8 cellular contexts compared by ENCODE assay signal in genomic region chr15:63041982-63042878, GRCh38. TPM values are rescaled to one million over a fixed set of nuclear protein-coding genes. Genes with fewer than 3 reads are reported as not detected.
DNase-seq lines count a peak whose midpoint lies in the region; ATAC-seq, FAIRE-seq and TF ChIP-seq lines count a peak whose summit lies in the region.

Gene TPM1 (plus strand): TSS chr15:63042747. CDS start chr15:63042830, 83 bp downstream.

- peaks cover 37% of the 10 kb centered on the region for H3K79me2 ChIP-seq in neural cell (replicated peaks; ENCODE audit: insufficient read depth, low read length)

- H4K20me1 ChIP-seq in IMR-90 (ENCODE audit: insufficient read depth, low read length), result peaks cover 43% of the 10 kb centered on the region
- no peaks in the 10 kb centered on the region for H4K20me1 ChIP-seq in neural cell (ENCODE audit: insufficient read depth)

- peak; percentile 84 for DNase-seq in D721Med (ENCODE audit: insufficient read length, low spot score)
- DNase-seq in IMR-90, result peak; percentile 93
- peak; percentile 69 to 77 for DNase-seq in frontal cortex (ENCODE audit: low spot score in 2 of 2)
- DNase-seq in SHP77 treated with DMSO at 0.1 percent for 48 hours (lab: John Stamatoyannopoulos, UW), result no peak

- TF ChIP-seq EP300 in neural cell (conservative IDR thresholded peaks at IDR 0.05; ENCODE audit: poor library complexity, severe bottlenecking), result no peak

- H2AK5ac ChIP-seq in IMR-90 (ENCODE audit: low read depth, low read length), result peak within 1 kb of the TSS; percentile 98

- POLR2A ChIA-PET in IMR-90 (lab: Charles Lee; ENCODE audit: unreplicated experiment), result interaction anchor here (0.5 to 1.5 kb wide), 12 partner anchors 10 to 256 kb away, joined by 3 to 8 read pairs (median 4); no protein-coding TSS in a partner anchor

- H3K4me1 Mint-ChIP-seq in activated T-helper 17 cell treated with anti-CD3 and anti-CD28 coated beads, Interleukin-2, amount 50 U/mL, for 72 hours, result no peaks in the 10 kb centered on the region

- no peaks in the 10 kb centered on the region for H3K9me3 Mint-ChIP-seq in activated T-helper 17 cell treated with anti-CD3 and anti-CD28 coated beads, Interleukin-2, amount 50 U/mL, for 72 hours

- peak within 1 kb of the TSS; percentile 95 for H3K4ac ChIP-seq in IMR-90 (ENCODE audit: low read depth, low read length)

- 2% methylated on average over 35 of the region's 84 CpGs; no CpG with 5 or more reads in 1 of the 2 experiments for WGBS in IMR-90 (ENCODE audit: extremely low coverage in 2 of 2, insufficient read length in 1 of 2), 2 experiments

- ATAC-seq in IMR-90 (ENCODE audit: low read depth), result peak; percentile 85
- peak; percentile 63 for ATAC-seq in activated T-helper 17 cell treated with anti-CD3 and anti-CD28 coated beads, Interleukin-2, amount 50 U/mL, for 72 hours (replicated peaks)
- ATAC-seq in GM21423 (IDR thresholded peaks at IDR 0.05; ENCODE audit: unreplicated experiment), result no peak
- no peak for ATAC-seq in GM21360 (IDR thresholded peaks at IDR 0.05; ENCODE audit: unreplicated experiment)

- H3K27me3 ChIP-seq in IMR-90 (ENCODE audit: control insufficient read depth, insufficient read depth, low read length) (no peaks in the 10 kb centered on the region), neural cell (ENCODE audit: insufficient read depth, low read depth, low read length) (peaks cover 13% of the 10 kb centered on the region)

- H2BK5ac ChIP-seq in IMR-90 (ENCODE audit: low read depth, low read length, poor library complexity, severe bottlenecking), result peak within 1 kb of the TSS; percentile 82

- intact Hi-C loops in IMR-90 (cut with micrococcal nuclease), result loop anchor here (1.0 to 2.0 kb wide), 3 partner anchors 114 to 193 kb away; no protein-coding TSS in a partner anchor

- peak within 1 kb of the TSS; percentile 93 for H3K56ac ChIP-seq in IMR-90 (ENCODE audit: extremely low read depth, insufficient read depth, low read length)

- H3F3A ChIP-seq in neural cell (ENCODE audit: insufficient read depth, low read length, poor library complexity, severe bottlenecking), result peaks cover 3% of the 10 kb centered on the region

- H2BK20ac ChIP-seq in IMR-90 (ENCODE audit: low read depth, low read length), result peak within 1 kb of the TSS; percentile 14

- peak within 1 kb of the TSS; percentile 100 for H3K14ac ChIP-seq in IMR-90 (replicated peaks; ENCODE audit: low read depth, low read length)

- BruUV-seq in IMR-90 (replicated peaks; lab: Mats Ljungman, UMichigan), result no TSS peak

- TF ChIP-seq RAD21 in IMR-90 (IDR thresholded peaks at IDR 0.05; ENCODE audit: low read length), result peak; percentile 43
- TF ChIP-seq RAD21 in neural cell (conservative IDR thresholded peaks at IDR 0.05), result peak; percentile 55

- peak within 1 kb of the TSS; percentile 87 for H3K27ac ChIP-seq in IMR-90 (ENCODE audit: insufficient read depth, low read length)
- peak within 1 kb of the TSS; percentile 57 for H3K27ac ChIP-seq in neural cell (ENCODE audit: low read length)

- H2BK15ac ChIP-seq in IMR-90 (ENCODE audit: low read depth, low read length), result peak within 1 kb of the TSS; percentile 84; the same call in 2 of the 3 replicates

- H3K9ac ChIP-seq in IMR-90 (ENCODE audit: low read depth, low read length), result peak within 1 kb of the TSS; percentile 96
- peak within 1 kb of the TSS; percentile 75 for H3K9ac ChIP-seq in neural cell (ENCODE audit: low read length)

- H3K27me3 Mint-ChIP-seq in activated T-helper 17 cell treated with anti-CD3 and anti-CD28 coated beads, Interleukin-2, amount 50 U/mL, for 72 hours, result peaks cover 58% of the 10 kb centered on the region

- no peak within 1 kb of the TSS for H3K27ac Mint-ChIP-seq in activated T-helper 17 cell treated with anti-CD3 and anti-CD28 coated beads, Interleukin-2, amount 50 U/mL, for 72 hours

- H3K4me3 ChIP-seq in IMR-90 (ENCODE audit: insufficient read depth, low read depth, low read length) (peak within 1 kb of the TSS; percentile 84), neural cell (ENCODE audit: low read length) (peak within 1 kb of the TSS; percentile 87)

- in situ Hi-C loops in IMR-90 (cut with MboI; ENCODE audit: low sequenced_read_pairs), result loop anchor here (10.0 kb wide), 1 partner anchor 147 kb away; no protein-coding TSS in a partner anchor

- TF ChIP-seq POLR2A in IMR-90 (IDR thresholded peaks at IDR 0.05; ENCODE audit: low read depth, low read length), result peak; percentile 97

- peak within 1 kb of the TSS; percentile 56 for H3K4me3 Mint-ChIP-seq in activated T-helper 17 cell treated with anti-CD3 and anti-CD28 coated beads, Interleukin-2, amount 50 U/mL, for 72 hours

- peak within 1 kb of the TSS; percentile 48 for H4K5ac ChIP-seq in IMR-90 (ENCODE audit: low read depth, low read length)

- peak within 1 kb of the TSS; percentile 95 for H4K91ac ChIP-seq in IMR-90 (ENCODE audit: insufficient read depth, low read depth, low read length)

- H3K9me1 ChIP-seq in IMR-90 (ENCODE audit: insufficient read depth, low read length), result no peaks in the 10 kb centered on the region; the same call in 1 of the 2 replicates

- no peaks in the 10 kb centered on the region for H3K36me3 Mint-ChIP-seq in activated T-helper 17 cell treated with anti-CD3 and anti-CD28 coated beads, Interleukin-2, amount 50 U/mL, for 72 hours (ENCODE audit: low read depth)

- H4K8ac ChIP-seq in IMR-90 (ENCODE audit: low read depth in 2 of 2, low read length in 2 of 2), result peak within 1 kb of the TSS; percentile 94 to 96

- H3K36me3 ChIP-seq in IMR-90 (ENCODE audit: control insufficient read depth, insufficient read depth, low read length) (peaks cover 23% of the 10 kb centered on the region), neural cell (ENCODE audit: insufficient read depth, low read length) (no peaks in the 10 kb centered on the region)

- no peaks in the 10 kb centered on the region for H3K9me3 ChIP-seq in IMR-90 (ENCODE audit: control insufficient read depth, insufficient read depth, low read length)
- no peaks in the 10 kb centered on the region for H3K9me3 ChIP-seq in neural cell (ENCODE audit: low read length)

- peak within 1 kb of the TSS; percentile 93 for H2AFZ ChIP-seq in IMR-90 (replicated peaks; ENCODE audit: low read length, poor library complexity)
- peak within 1 kb of the TSS; percentile 34 for H2AFZ ChIP-seq in neural cell (ENCODE audit: low read depth, low read length)

- peak within 1 kb of the TSS; percentile 95 for H2BK120ac ChIP-seq in IMR-90 (ENCODE audit: low read depth, low read length)

- dilution Hi-C loops in IMR-90 (cut with HindIII; ENCODE audit: low sequenced_read_pairs, unreplicated experiment), result no loop called here

- H3K4me2 ChIP-seq in IMR-90 (ENCODE audit: low read depth, low read length) (peak within 1 kb of the TSS; percentile 85), neural cell (ENCODE audit: low read length) (peak within 1 kb of the TSS; percentile 75)

- peak within 1 kb of the TSS; percentile 100 for H3K23ac ChIP-seq in IMR-90 (ENCODE audit: low read depth, low read length)

- TF ChIP-seq CTCF in D721Med (IDR thresholded peaks at IDR 0.05; ENCODE audit: insufficient read depth, missing control alignments) (no peak), IMR-90 (conservative IDR thresholded peaks at IDR 0.05; ENCODE audit: low read depth, low read length) (peak; percentile 30; the same call in 1 of the 2 replicates), neural cell (IDR thresholded peaks at IDR 0.05; ENCODE audit: poor library complexity, severe bottlenecking) (peak; percentile 48)

- peaks cover 9% of the 10 kb centered on the region for H3K4me1 ChIP-seq in IMR-90 (ENCODE audit: control insufficient read depth, insufficient read depth, low read length)

- peaks cover 4 to 28% of the 10 kb centered on the region in 2 experiments; a peak in 3 of 4 replicates for H3K79me1 ChIP-seq in IMR-90 (ENCODE audit: low read depth in 1 of 2, low read length in 2 of 2)

- H2AK9ac ChIP-seq in IMR-90 (replicated peaks; ENCODE audit: low read depth, low read length, poor library complexity), result peak within 1 kb of the TSS; percentile 93

- no peaks in the 10 kb centered on the region for H3K9me2 ChIP-seq in neural cell (ENCODE audit: insufficient read depth, low read length)

- no peak for FAIRE-seq in D721Med (lab: Jason Lieb, UNC)
- FAIRE-seq in frontal cortex (lab: Jason Lieb, UNC), result no peak

- CTCF ChIA-PET in IMR-90 (lab: Yijun Ruan, JAX), result no interaction called here

- H3K18ac ChIP-seq in IMR-90 (ENCODE audit: low read depth, low read length), result peak within 1 kb of the TSS; percentile 86

TF ChIP-seq in IMR-90, 13 proteins besides CTCF, POLR2A, EP300 and RAD21 (continues in another document):
- TF ChIP-seq NFE2L2 (IDR thresholded peaks at IDR 0.05; ENCODE audit: low read depth, low read length) (no peak), CHD1 (IDR thresholded peaks at IDR 0.05; ENCODE audit: low read depth, low read length) (no peak; the same call in 1 of the 2 replicates), RFX5 (IDR thresholded peaks at IDR 0.05; ENCODE audit: low read depth, low read length) (no peak)
- TF ChIP-seq, protein P1, sequence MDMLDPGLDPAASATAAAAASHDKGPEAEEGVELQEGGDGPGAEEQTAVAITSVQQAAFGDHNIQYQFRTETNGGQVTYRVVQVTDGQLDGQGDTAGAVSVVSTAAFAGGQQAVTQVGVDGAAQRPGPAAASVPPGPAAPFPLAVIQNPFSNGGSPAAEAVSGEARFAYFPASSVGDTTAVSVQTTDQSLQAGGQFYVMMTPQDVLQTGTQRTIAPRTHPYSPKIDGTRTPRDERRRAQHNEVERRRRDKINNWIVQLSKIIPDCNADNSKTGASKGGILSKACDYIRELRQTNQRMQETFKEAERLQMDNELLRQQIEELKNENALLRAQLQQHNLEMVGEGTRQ (IDR thresholded peaks at IDR 0.05; ENCODE audit: low read depth, low read length), result no peak

TF ChIP-seq in neural cell, 6 proteins besides CTCF, POLR2A, EP300 and RAD21 (continues in another document):
- TF ChIP-seq POLR2AphosphoS5 (IDR thresholded peaks at IDR 0.05) (peak; percentile 56), MXI1 (conservative IDR thresholded peaks at IDR 0.05; ENCODE audit: poor library complexity, severe bottlenecking) (peak; percentile 65), SMC3 (conservative IDR thresholded peaks at IDR 0.05; ENCODE audit: poor library complexity) (peak; percentile 61)

RNA-seq across cellular contexts. Expression of gene TPM1, which starts in this region (rescaled TPM):
- total RNA-seq in IMR-90 (2012; rRNA removed) (661 and 997 TPM in 2 replicates), frontal cortex (88.5 TPM)
- polyA plus RNA-seq in IMR-90 (2012; rRNA removed) (1,566 and 1,623 TPM in 2 replicates), neural cell (254 and 273 TPM in 2 replicates)
- 700 and 932 TPM in 2 replicates for polyA plus RNA-seq in IMR-90 (2012; cell fraction: cytosol; rRNA removed)
- 972 and 2,415 TPM in 2 replicates for polyA plus RNA-seq in IMR-90 (2012; cell fraction: nucleus; rRNA removed; ENCODE audit: low replicate concordance)
- 1 to 10 TPM; 3.0 to 9.7 TPM for total RNA-seq in activated T-helper 17 cell treated with anti-CD3 and anti-CD28 coated beads, Interleukin-2, amount 50 U/mL, for 72 hours
- polyA minus RNA-seq in neural cell, result 165 and 219 TPM in 2 replicates

Comparison
In these comparisons a context has a peak if more than half of its experiments do, and no peak if none do; other contexts are left out.
1. ATAC-seq: peak in IMR-90 (single experiment) and activated T-helper 17 cell treated with anti-CD3 and anti-CD28 coated beads, Interleukin-2, amount 50 U/mL, for 72 hours (single experiment); none in GM21423 (single experiment) and GM21360 (single experiment).